ENCODE assay signal across 8 cellular contexts in the genomic region with DNA sequence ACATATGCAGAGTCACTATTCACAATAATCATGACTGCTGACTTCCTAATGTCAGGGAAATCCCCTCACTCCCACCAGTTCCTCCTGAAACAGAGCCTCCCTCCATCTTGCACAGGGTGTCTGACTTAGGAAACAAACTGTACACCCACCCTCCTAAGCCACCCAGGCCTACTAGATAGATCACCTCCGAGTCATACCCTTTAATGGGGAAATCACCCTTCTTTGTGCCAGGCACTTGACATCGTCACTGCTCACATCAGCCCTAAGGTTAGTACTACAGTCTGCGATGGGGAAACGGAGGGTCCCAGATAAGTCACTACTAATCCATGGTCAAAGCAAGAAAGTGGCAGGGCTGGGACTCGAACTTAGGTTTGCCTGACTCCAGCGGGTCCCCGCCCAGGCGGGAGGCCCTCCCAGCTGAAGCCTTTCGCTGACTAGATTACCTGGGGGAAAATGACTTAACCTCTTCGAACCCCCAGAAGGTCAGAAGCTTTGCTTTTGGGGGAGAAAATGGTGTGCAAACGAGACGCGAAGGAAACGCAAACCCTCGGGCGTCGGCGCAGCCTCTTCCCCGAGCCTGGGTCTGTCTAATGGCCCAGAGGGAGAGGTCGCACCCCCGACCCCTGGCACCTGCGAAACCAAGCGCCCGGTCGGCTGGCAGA. TPM values are rescaled to one million over a fixed set of nuclear protein-coding genes. Genes with fewer than 3 reads are reported as not detected.
DNase-seq lines count a peak whose midpoint lies in the region; ATAC-seq, FAIRE-seq and TF ChIP-seq lines count a peak whose summit lies in the region.

No MANE protein-coding gene starts in this region.

- H3K4me3 ChIP-seq in HL-60 (replicated peaks; ENCODE audit: insufficient read depth, low read length) (peak overlapping the region; percentile 39), GM12878 (peak overlapping the region; percentile 72)

- DNase-seq in SKM-1 treated with dmso at 0.1 percent for 144 hours (lab: John Stamatoyannopoulos, UW; ENCODE audit: unreplicated experiment) (peak; percentile 36), SKM-1 (lab: John Stamatoyannopoulos, UW; ENCODE audit: unreplicated experiment) (no peak), HL-60 (ENCODE audit: low read depth in 1 of 2, low spot score in 1 of 2) (peak in 1 of 2 experiments; percentile 51), T-helper 22 cell (ENCODE audit: low read depth) (peak; percentile 67), GM12878 (ENCODE audit: low read depth, low spot score) (peak; percentile 86)
- DNase-seq in stimulated activated CD4-positive, alpha-beta T cell treated with anti-CD3 and anti-CD28 coated beads, Interleukin-4, amount 100 ng/mL, for 4 hours, result peak; percentile 71 to 91

- TSS peak; percentile 67 for BruUV-seq in GM12878 (replicated peaks; lab: Mats Ljungman, UMichigan)

- no peaks in the 10 kb centered on the region for H4K20me1 ChIP-seq in GM12878 (ENCODE audit: control insufficient read depth, insufficient read depth)

- SMC1A ChIA-PET in GM12878 (lab: Charles Lee; ENCODE audit: uncharacterized antibody, unreplicated experiment), result interaction anchor here (1.2 to 1.6 kb wide), 7 partner anchors 10 to 143 kb away, joined by 3 to 5 read pairs (median 4); partner anchors contain the start of genes EPOP and PSMB3

- TF ChIP-seq EP300 in GM12878 (IDR thresholded peaks at IDR 0.05; ENCODE audit: borderline replicate concordance in 1 of 2, control insufficient read depth in 1 of 2, low read depth in 2 of 2, low read length in 2 of 2), result peak; percentile 40 to 79; a peak in 2 of 4 replicates

- no peaks in the 10 kb centered on the region for H3K9me3 ChIP-seq in GM12878 (replicated peaks; ENCODE audit: control insufficient read depth, insufficient read depth, low read length)

- in situ Hi-C loops in GM12878 (cut with MboI), result no loop called here

- intact Hi-C loops in GM12878 (cut with micrococcal nuclease; ENCODE audit: unreplicated experiment), result loop anchor here (1.0 to 2.0 kb wide), 2 partner anchors 24 to 29 kb away; partner anchors contain the start of gene CISD3

- peak; percentile 32 for TF ChIP-seq POLR2A in GM12878 (IDR thresholded peaks at IDR 0.05; ENCODE audit: low read depth, low read length)

- ATAC-seq in GM12878, result peak; percentile 60
- ATAC-seq in HG02884 (IDR thresholded peaks at IDR 0.05; ENCODE audit: unreplicated experiment), result no peak

- H2AFZ ChIP-seq in GM12878 (ENCODE audit: control insufficient read depth, low read depth, low read length), result peak overlapping the region; percentile 74

- H3K79me2 ChIP-seq in GM12878 (ENCODE audit: control insufficient read depth, insufficient read depth, low read length), result peaks cover 37% of the 10 kb centered on the region

- POLR2A ChIA-PET in GM12878 (lab: Charles Lee), result interaction anchor here (0.5 to 2.0 kb wide), 6 partner anchors 17 to 498 kb away, joined by 3 to 7 read pairs (median 5); partner anchors contain the start of genes PSMB3 and RPL19

- H3K27ac ChIP-seq in HL-60 (replicated peaks) (peak overlapping the region; percentile 89), GM12878 (ENCODE audit: control insufficient read depth, insufficient read depth) (peak overlapping the region; percentile 100), layer of hippocampus (ENCODE audit: low read depth, low read length) (peak overlapping the region; percentile 90)

- no peak for TF ChIP-seq CTCF in HL-60 (IDR thresholded peaks at IDR 0.05; ENCODE audit: insufficient read depth, low read length)
- no peak for TF ChIP-seq CTCF in GM12878 (IDR thresholded peaks at IDR 0.05 in 2 of 3, conservative IDR thresholded peaks at IDR 0.05 in 1 of 3; ENCODE audit: control insufficient read depth in 2 of 3, extremely low read depth in 1 of 3, insufficient read depth in 1 of 3, low read depth in 3 of 3, low read length in 3 of 3)

- no peaks in the 10 kb centered on the region for H3K36me3 ChIP-seq in GM12878 (ENCODE audit: control insufficient read depth in 2 of 2, insufficient read depth in 2 of 2, low read length in 1 of 2)

- CTCF ChIA-PET in GM12878 (lab: Yijun Ruan, JAX), result interaction anchor here (1.2 to 1.6 kb wide), 2 partner anchors 25 to 33 kb away, joined by 4 read pairs; no protein-coding TSS in a partner anchor

- H3K4me2 ChIP-seq in GM12878 (ENCODE audit: control insufficient read depth, insufficient read depth), result peak overlapping the region; percentile 99

- peak overlapping the region; percentile 100 for H3K9ac ChIP-seq in GM12878 (ENCODE audit: control insufficient read depth, insufficient read depth, low read length)

- H3K27me3 ChIP-seq in HL-60 (ENCODE audit: insufficient read depth, poor library complexity, severe bottlenecking), result no peaks in the 10 kb centered on the region
- no peaks in the 10 kb centered on the region for H3K27me3 ChIP-seq in GM12878 (replicated peaks in 1 of 2; ENCODE audit: control insufficient read depth in 2 of 2, insufficient read depth in 2 of 2, low read length in 1 of 2)
- no peaks in the 10 kb centered on the region for H3K27me3 ChIP-seq in layer of hippocampus (ENCODE audit: control insufficient read depth, insufficient read depth, low read length)

- no peak for FAIRE-seq in GM12878 (lab: Jason Lieb, UNC)

- H3K4me1 ChIP-seq in GM12878 (ENCODE audit: control insufficient read depth, insufficient read depth, low read length), result peaks cover 24% of the 10 kb centered on the region

- WGBS in GM12878 (ENCODE audit: insufficient coverage, insufficient replicate concordance, low lambda C conversion rate, missing lambda C conversion rate), result under 1% methylated on average over 22 of the region's 25 CpGs

- RAD21 ChIA-PET in GM12878 (lab: Charles Lee; ENCODE audit: unreplicated experiment), result interaction anchor here (1.2 to 2.0 kb wide), 2 partner anchors 24 to 48 kb away, joined by 3 to 13 read pairs; no protein-coding TSS in a partner anchor

- TF ChIP-seq RAD21 in GM12878 (IDR thresholded peaks at IDR 0.05; ENCODE audit: insufficient read depth, low read depth, low read length), result no peak

RNA-seq across cellular contexts. Expression of gene MLLT6, which starts 3.4 kb away (rescaled TPM):
- total RNA-seq in GM12878 (2013; cell fraction: nucleolus; rRNA removed), result 281 and 323 TPM in 2 replicates
- 44.2 and 46.0 TPM in 2 replicates for total RNA-seq in GM12878 (2014; rRNA removed)
- total RNA-seq in GM12878 (2014; rRNA removed; fragmentation: Illumina TruSeq; extraction: Trizol), result 29.0 and 31.2 TPM in 2 replicates
- total RNA-seq in GM12878 (2021), result 89.0 and 105 TPM in 2 replicates
- 26.0 TPM for polyA plus RNA-seq in GM12878 (2011; ENCODE audit: low read depth)
- polyA plus RNA-seq in GM12878 (2011; rRNA removed), result 33.8 and 47.5 TPM in 2 replicates
- 31.7 and 44.9 TPM in 2 replicates for polyA plus RNA-seq in GM12878 (2011; cell fraction: cytosol; rRNA removed)
- 244 and 265 TPM in 2 replicates for polyA plus RNA-seq in GM12878 (2011; cell fraction: nucleus; rRNA removed)
- polyA plus RNA-seq in GM12878 (2012), result 55.5 and 60.9 TPM in 2 replicates
- polyA plus RNA-seq in GM12878 (2014; fragmentation: Illumina TruSeq; extraction: Trizol), result 35.2 and 43.6 TPM in 2 replicates
- 1 to 10 TPM; 4.8 to 4.9 TPM for polyA plus RNA-seq in GM12878 (2014; fragmentation: Nextera tagmentation; extraction: Ambion mirVana)
- polyA plus RNA-seq in GM12878 (2014; rRNA removed), result 75.7 and 82.4 TPM in 2 replicates
- 1 to 10 TPM; 7.2 to 8.2 TPM for polyA plus RNA-seq in GM12878 (2016; fragmentation: Nextera tagmentation; extraction: Ambion mirVana)
- polyA minus RNA-seq in GM12878 (2011; rRNA and poly(A)+ RNA removed), result 59.4 and 104 TPM in 2 replicates
- polyA minus RNA-seq in GM12878 (2011; cell fraction: cytosol; rRNA and poly(A)+ RNA removed), result 30.6 and 31.9 TPM in 2 replicates
- polyA minus RNA-seq in GM12878 (2011; cell fraction: nucleus; rRNA and poly(A)+ RNA removed), result 72.8 and 128 TPM in 2 replicates

RNA-seq across cellular contexts. Expression of gene EPOP, which starts 26.9 kb away (rescaled TPM):
- 2.3 and 2.9 TPM in 2 replicates for total RNA-seq in GM12878 (2013; cell fraction: nucleolus; rRNA removed)
- total RNA-seq in GM12878 (2014; rRNA removed), result 4.8 and 5.0 TPM in 2 replicates
- 3.3 and 3.6 TPM in 2 replicates for total RNA-seq in GM12878 (2014; rRNA removed; fragmentation: Illumina TruSeq; extraction: Trizol)
- 9.0 and 9.7 TPM in 2 replicates for total RNA-seq in GM12878 (2021)
- 1.6 TPM for polyA plus RNA-seq in GM12878 (2011; ENCODE audit: low read depth)
- 7.7 and 8.2 TPM in 2 replicates for polyA plus RNA-seq in GM12878 (2011; rRNA removed)
- 8.4 and 11.0 TPM in 2 replicates for polyA plus RNA-seq in GM12878 (2011; cell fraction: cytosol; rRNA removed)
- 6.4 and 8.4 TPM in 2 replicates for polyA plus RNA-seq in GM12878 (2011; cell fraction: nucleus; rRNA removed)
- polyA plus RNA-seq in GM12878 (2012), result 5.3 and 5.8 TPM in 2 replicates
- 3.9 and 4.0 TPM in 2 replicates for polyA plus RNA-seq in GM12878 (2014; fragmentation: Illumina TruSeq; extraction: Trizol)
- polyA plus RNA-seq in GM12878 (2014; fragmentation: Nextera tagmentation; extraction: Ambion mirVana), result 1 to 10 TPM in 1 of 2 experiments, under 1 TPM in 1; 0.53 to 1.4 TPM
- polyA plus RNA-seq in GM12878 (2014; rRNA removed), result 5.9 and 6.3 TPM in 2 replicates
- 1 to 10 TPM; 1.6 to 2.2 TPM for polyA plus RNA-seq in GM12878 (2016; fragmentation: Nextera tagmentation; extraction: Ambion mirVana)
- 5.6 and 8.5 TPM in 2 replicates for polyA minus RNA-seq in GM12878 (2011; rRNA and poly(A)+ RNA removed)
- 5.2 and 7.2 TPM in 2 replicates for polyA minus RNA-seq in GM12878 (2011; cell fraction: cytosol; rRNA and poly(A)+ RNA removed)
- polyA minus RNA-seq in GM12878 (2011; cell fraction: nucleus; rRNA and poly(A)+ RNA removed), result 3.0 and 4.8 TPM in 2 replicates

RNA-seq across cellular contexts. Expression of gene CISD3, which starts 28.5 kb away (rescaled TPM):
- 1.1 and 2.4 TPM in 2 replicates for total RNA-seq in GM12878 (2013; cell fraction: nucleolus; rRNA removed)
- total RNA-seq in GM12878 (2014; rRNA removed) (6.7 and 9.0 TPM in 2 replicates), GM12878 (2014; rRNA removed; fragmentation: Illumina TruSeq; extraction: Trizol) (4.3 and 7.3 TPM in 2 replicates), GM12878 (2021) (25.4 and 28.5 TPM in 2 replicates)
- 2.6 TPM for polyA plus RNA-seq in GM12878 (2011; ENCODE audit: low read depth)
- polyA plus RNA-seq in GM12878 (2011; rRNA removed) (3.9 and 6.0 TPM in 2 replicates), GM12878 (2014; fragmentation: Illumina TruSeq; extraction: Trizol) (2.9 and 4.3 TPM in 2 replicates), GM12878 (2014; fragmentation: Nextera tagmentation; extraction: Ambion mirVana) (1 to 10 TPM; 2.6 to 5.3 TPM), GM12878 (2014; rRNA removed) (23.5 and 24.1 TPM in 2 replicates), GM12878 (2016; fragmentation: Nextera tagmentation; extraction: Ambion mirVana) (10 to 100 TPM; 34.1 to 38.1 TPM)
- polyA plus RNA-seq in GM12878 (2011; cell fraction: cytosol; rRNA removed), result 3.7 and 9.2 TPM in 2 replicates
- 3.8 and 5.0 TPM in 2 replicates for polyA plus RNA-seq in GM12878 (2011; cell fraction: nucleus; rRNA removed)
- polyA plus RNA-seq in GM12878 (2012), result 5.9 and 6.7 TPM in 2 replicates
- 1.0 and 2.7 TPM in 2 replicates for polyA minus RNA-seq in GM12878 (2011; rRNA and poly(A)+ RNA removed)
- 0.83 and 1.1 TPM in 2 replicates for polyA minus RNA-seq in GM12878 (2011; cell fraction: cytosol; rRNA and poly(A)+ RNA removed)
- polyA minus RNA-seq in GM12878 (2011; cell fraction: nucleus; rRNA and poly(A)+ RNA removed), result 2.2 and 2.7 TPM in 2 replicates

RNA-seq across cellular contexts. Expression of gene PCGF2, which starts 46.5 kb away (rescaled TPM):
- 12.2 and 12.6 TPM in 2 replicates for total RNA-seq in GM12878 (2013; cell fraction: nucleolus; rRNA removed)
- total RNA-seq in GM12878 (2014; rRNA removed), result 3.7 and 4.5 TPM in 2 replicates
- 2.7 and 3.1 TPM in 2 replicates for total RNA-seq in GM12878 (2014; rRNA removed; fragmentation: Illumina TruSeq; extraction: Trizol)
- total RNA-seq in GM12878 (2021), result 35.6 and 40.4 TPM in 2 replicates
- polyA plus RNA-seq in GM12878 (2011; ENCODE audit: low read depth), result 4.3 TPM
- 7.9 and 15.1 TPM in 2 replicates for polyA plus RNA-seq in GM12878 (2011; rRNA removed)
- polyA plus RNA-seq in GM12878 (2011; cell fraction: cytosol; rRNA removed), result 19.1 and 22.0 TPM in 2 replicates
- 63.1 and 79.6 TPM in 2 replicates for polyA plus RNA-seq in GM12878 (2011; cell fraction: nucleus; rRNA removed)
- polyA plus RNA-seq in GM12878 (2012), result 12.7 TPM in 2 replicates
- polyA plus RNA-seq in GM12878 (2014; fragmentation: Illumina TruSeq; extraction: Trizol), result 6.4 and 10.1 TPM in 2 replicates
- polyA plus RNA-seq in GM12878 (2014; fragmentation: Nextera tagmentation; extraction: Ambion mirVana), result 1 to 10 TPM; 3.1 to 9.8 TPM
- 14.2 and 15.5 TPM in 2 replicates for polyA plus RNA-seq in GM12878 (2014; rRNA removed)
- 1 to 10 TPM; 3.0 to 4.1 TPM for polyA plus RNA-seq in GM12878 (2016; fragmentation: Nextera tagmentation; extraction: Ambion mirVana)
- polyA minus RNA-seq in GM12878 (2011; rRNA and poly(A)+ RNA removed), result 9.5 and 13.7 TPM in 2 replicates
- 16.6 and 20.1 TPM in 2 replicates for polyA minus RNA-seq in GM12878 (2011; cell fraction: cytosol; rRNA and poly(A)+ RNA removed)
- polyA minus RNA-seq in GM12878 (2011; cell fraction: nucleus; rRNA and poly(A)+ RNA removed), result 6.2 and 14.6 TPM in 2 replicates

RNA-seq across cellular contexts. Expression of gene PSMB3, which starts 50.9 kb away (rescaled TPM):
- total RNA-seq in GM12878 (2013; cell fraction: nucleolus; rRNA removed), result 29.4 and 31.3 TPM in 2 replicates
- total RNA-seq in GM12878 (2014; rRNA removed) (420 and 425 TPM in 2 replicates), GM12878 (2014; rRNA removed; fragmentation: Illumina TruSeq; extraction: Trizol) (331 and 348 TPM in 2 replicates), GM12878 (2021) (298 and 300 TPM in 2 replicates)
- polyA plus RNA-seq in GM12878 (2011; ENCODE audit: low read depth), result 132 TPM
- polyA plus RNA-seq in GM12878 (2011; rRNA removed) (295 and 448 TPM in 2 replicates), GM12878 (2014; fragmentation: Illumina TruSeq; extraction: Trizol) (277 and 353 TPM in 2 replicates), GM12878 (2014; fragmentation: Nextera tagmentation; extraction: Ambion mirVana) (1,000 to 10,000 TPM; 1,622 to 2,130 TPM), GM12878 (2014; rRNA removed) (499 and 533 TPM in 2 replicates), GM12878 (2016; fragmentation: Nextera tagmentation; extraction: Ambion mirVana) (100 to 1,000 TPM; 612 to 643 TPM)
- 846 and 874 TPM in 2 replicates for polyA plus RNA-seq in GM12878 (2011; cell fraction: cytosol; rRNA removed)
- 298 and 385 TPM in 2 replicates for polyA plus RNA-seq in GM12878 (2011; cell fraction: nucleus; rRNA removed)
- polyA plus RNA-seq in GM12878 (2012), result 170 and 184 TPM in 2 replicates
- polyA minus RNA-seq in GM12878 (2011; rRNA and poly(A)+ RNA removed), result 289 and 473 TPM in 2 replicates
- 93.5 and 120 TPM in 2 replicates for polyA minus RNA-seq in GM12878 (2011; cell fraction: cytosol; rRNA and poly(A)+ RNA removed)
- polyA minus RNA-seq in GM12878 (2011; cell fraction: nucleus; rRNA and poly(A)+ RNA removed), result 44.1 and 76.5 TPM in 2 replicates
